ENCODE assay signal across 15 cellular contexts in the genomic region with DNA sequence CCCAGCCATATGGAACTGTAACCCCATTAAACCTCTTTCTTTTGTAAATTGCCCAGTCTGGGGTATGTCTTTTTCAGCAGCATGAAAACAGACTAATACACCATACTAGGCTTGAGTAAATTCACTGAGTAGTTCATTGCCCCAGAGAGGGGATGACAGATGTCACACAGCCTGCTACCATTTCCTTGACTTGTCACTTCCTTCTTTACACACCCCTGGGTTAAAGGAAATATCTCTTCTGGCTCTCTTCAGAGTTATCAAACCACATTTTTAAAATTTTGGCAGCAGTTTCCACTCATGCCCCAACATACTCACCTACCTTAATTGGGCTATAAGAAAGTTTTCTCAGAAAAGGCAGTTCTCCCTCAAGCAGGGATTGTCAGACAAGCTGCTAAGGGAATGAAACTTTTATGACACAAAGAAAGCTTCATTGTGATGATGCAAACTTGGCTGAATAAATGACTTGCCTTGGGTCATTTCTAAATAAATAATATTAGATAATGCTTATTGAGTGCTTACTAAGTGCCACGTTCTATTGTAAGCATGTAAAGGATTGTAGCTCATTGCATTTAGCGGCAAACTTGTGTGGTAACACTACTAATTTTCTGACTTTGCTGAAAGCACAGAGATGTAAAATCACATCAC.
"Had no signal": no experiment of that assay in that cellular context is flagged by ENCODE, and none has a peak within 500 bp of the region (broad histone marks: within the 10 kb centered on the region; RNA-seq: fewer than 3 reads in every experiment).

No MANE protein-coding gene starts in this region.

- DNase-seq: activated B cell treated with CpG ODN at 0.5 μM for 24 hours; activated effector memory CD4-positive, alpha-beta T cell treated with Interleukin-2 at 50 U/mL for 16 hours; amygdala; body of pancreas; central memory CD4-positive, alpha-beta T cell; colonic mucosa; heart right ventricle; left ventricle myocardium inferior; naive thymus-derived CD4-positive, alpha-beta T cell; stimulated activated naive B cell treated with anti-CD40 and anti-IgM and Interleukin-4, amounts not matched to agents 10 μg/mL and 1 μg/mL and 100 μg/mL, for 72 hours; T-helper 2 cell had no signal

- H3K27me3 Mint-ChIP-seq: activated B cell treated with CpG ODN at 0.5 μM for 24 hours, type B pancreatic cell had no signal

- H3K4me1 ChIP-seq: body of pancreas, colonic mucosa, parathyroid adenoma had no signal

- H3K36me3 ChIP-seq: colonic mucosa, heart right ventricle, left ventricle myocardium inferior, neutrophil had no signal

- H3K27me3 ChIP-seq: body of pancreas, colonic mucosa, heart right ventricle, neutrophil had no signal

- H3K36me3 Mint-ChIP-seq: activated naive CD4-positive, alpha-beta T cell treated with anti-CD3 and anti-CD28 coated beads, Interleukin-2, amount 50 U/mL, for 72 hours; stimulated activated naive B cell treated with anti-CD40 and anti-IgM and Interleukin-4, amounts not matched to agents 10 μg/mL and 1 μg/mL and 100 μg/mL, for 72 hours; type B pancreatic cell had no signal

- H3K27ac ChIP-seq: body of pancreas, colonic mucosa, heart right ventricle, left ventricle myocardium inferior, neutrophil, parathyroid adenoma had no signal

- H3K4me3 Mint-ChIP-seq: activated B cell treated with CpG ODN at 0.5 μM for 24 hours; stimulated activated naive B cell treated with anti-CD40 and anti-IgM and Interleukin-4, amounts not matched to agents 10 μg/mL and 1 μg/mL and 100 μg/mL, for 72 hours; type B pancreatic cell had no signal

- H3K4me3 ChIP-seq: body of pancreas, colonic mucosa, heart right ventricle, left ventricle myocardium inferior had no signal

- H3K9me3 Mint-ChIP-seq: activated B cell treated with CpG ODN at 0.5 μM for 24 hours; stimulated activated naive B cell treated with anti-CD40 and anti-IgM and Interleukin-4, amounts not matched to agents 10 μg/mL and 1 μg/mL and 100 μg/mL, for 72 hours had no signal

- H3K9me3 ChIP-seq: body of pancreas, colonic mucosa, heart right ventricle, left ventricle myocardium inferior, neutrophil had no signal

- H3K4me1 Mint-ChIP-seq: activated B cell treated with CpG ODN at 0.5 μM for 24 hours; stimulated activated naive B cell treated with anti-CD40 and anti-IgM and Interleukin-4, amounts not matched to agents 10 μg/mL and 1 μg/mL and 100 μg/mL, for 72 hours had no signal

- H3K27ac Mint-ChIP-seq: activated B cell treated with CpG ODN at 0.5 μM for 24 hours; activated naive CD4-positive, alpha-beta T cell treated with anti-CD3 and anti-CD28 coated beads, Interleukin-2, amount 50 U/mL, for 72 hours; stimulated activated naive B cell treated with anti-CD40 and anti-IgM and Interleukin-4, amounts not matched to agents 10 μg/mL and 1 μg/mL and 100 μg/mL, for 72 hours; type B pancreatic cell had no signal

- ATAC-seq: body of pancreas; heart right ventricle; naive thymus-derived CD4-positive, alpha-beta T cell; stimulated activated naive B cell treated with anti-CD40 and anti-IgM and Interleukin-4, amounts not matched to agents 10 μg/mL and 1 μg/mL and 100 μg/mL, for 72 hours had no signal
